20 cellular contexts compared by ENCODE assay signal in the genomic region with DNA sequence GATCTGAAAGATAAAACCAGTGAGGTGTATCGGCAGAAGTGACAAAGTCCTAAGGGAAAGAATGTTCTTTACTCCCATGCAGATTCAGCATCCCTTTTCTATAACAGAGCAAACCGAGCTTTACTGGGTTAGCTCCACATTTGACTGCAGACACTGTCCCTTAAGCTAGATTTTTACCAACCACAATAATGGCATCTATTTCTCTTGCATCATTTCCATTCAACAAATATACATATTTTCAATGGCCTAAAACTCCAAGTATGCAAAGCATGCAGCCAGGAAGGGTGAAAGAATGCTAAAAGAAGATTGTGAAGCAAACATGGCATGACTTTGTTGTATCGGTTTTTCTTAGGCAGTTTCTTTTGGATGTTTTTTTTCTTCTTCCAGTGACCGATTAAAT.
DNase-seq lines count a peak whose midpoint lies in the region; ATAC-seq and TF ChIP-seq lines count a peak whose summit lies in the region.
"Had no signal": no experiment of that assay in that cellular context is flagged by ENCODE, and none has a peak within 500 bp of the region (broad histone marks: within the 10 kb centered on the region; RNA-seq: fewer than 3 reads in every experiment).

No MANE protein-coding gene starts in this region.

- peaks cover 0 to 13% (median 0%) of the 10 kb centered on the region in 11 donors for H3K9me3 ChIP-seq in heart right ventricle
- H3K9me3 ChIP-seq: pancreas had no signal

- no peaks in the 10 kb centered on the region for H3K9me3 Mint-ChIP-seq in HFFc6
- H3K9me3 Mint-ChIP-seq: stimulated activated naive CD8-positive, alpha-beta T cell treated with anti-CD3 and anti-CD28 coated beads, Interleukin-15, amount 100 ng/mL, for 72 hours; T-helper 2 cell treated with Interferon-gamma antibody and Interleukin-4, amounts not matched to agents 5 μg/mL and 100 μg/mL, for 36 hours had no signal

- H3K36me3 ChIP-seq in heart right ventricle (no peaks in the 10 kb centered on the region), H7 (replicated peaks; ENCODE audit: control insufficient read depth, insufficient read depth, low read length) (no peaks in the 10 kb centered on the region)
- H3K36me3 ChIP-seq: cardiac muscle cell, pancreas had no signal

- no peaks in the 10 kb centered on the region for H3K4me1 ChIP-seq in heart right ventricle
- H3K4me1 ChIP-seq: pancreas had no signal

- intact Hi-C loops in heart right ventricle (cut with DNase I): no loop called here

- H3K27me3 ChIP-seq in heart right ventricle (no peaks in the 10 kb centered on the region), H7 (ENCODE audit: control insufficient read depth, insufficient read depth, low read length) (no peaks in the 10 kb centered on the region)
- H3K27me3 ChIP-seq: cardiac muscle cell, pancreas had no signal

- peak overlapping the region; percentile 16 for H3K27ac Mint-ChIP-seq in HFFc6
- H3K27ac Mint-ChIP-seq: activated CD4-positive, alpha-beta T cell treated with anti-CD3 and anti-CD28 coated beads for 36 hours; stimulated activated naive CD8-positive, alpha-beta T cell treated with anti-CD3 and anti-CD28 coated beads, Interleukin-15, amount 100 ng/mL, for 72 hours; T-helper 2 cell treated with Interferon-gamma antibody and Interleukin-4, amounts not matched to agents 5 μg/mL and 100 μg/mL, for 36 hours had no signal

- in situ Hi-C loops in astrocyte of the spinal cord (cut with HindIII; ENCODE audit: low sequenced_read_pairs): no loop called here
- in situ Hi-C loops in KBM-7 (cut with MboI; ENCODE audit: low pct_unique_long_range_greater_than_20kb, low sequenced_read_pairs): no loop called here

- DNase-seq in A172 (ENCODE audit: low spot score) (peak; percentile 25), HFFc6 (peak; percentile 38), astrocyte of the spinal cord (ENCODE audit: low read depth, low spot score) (peak; percentile 43), kidney glomerular epithelial cell (lab: John Stamatoyannopoulos, UW) (peak; percentile 61), KBM-7 (no peak), heart right ventricle (no peak), H7 (no peak)
- DNase-seq: activated CD4-positive, alpha-beta T cell treated with anti-CD3 and anti-CD28 coated beads for 36 hours; activated CD8-positive, alpha-beta memory T cell treated with anti-CD3 and anti-CD28 coated beads, Interleukin-2, amount 50 U/mL, for 48 hours; activated naive CD4-positive, alpha-beta T cell treated with Interleukin-2 at 50 U/mL for 16 hours; Caco-2; effector CD8-positive, alpha-beta T cell; foreskin melanocyte; NCI-H2081 treated with DMSO at 0.1 percent for 48 hours; pancreas; stimulated activated naive CD8-positive, alpha-beta T cell treated with anti-CD3 and anti-CD28 coated beads, Interleukin-15, amount 100 ng/mL, for 72 hours had no signal

- WGBS in heart right ventricle, 2 donors: 56 to 63% methylated on average over 4 of the region's 4 CpGs

- no peak overlapping the region for H3K27ac ChIP-seq in heart right ventricle
- H3K27ac ChIP-seq: 22Rv1, cardiac muscle cell, pancreas had no signal

- H3K4me3 Mint-ChIP-seq in HFFc6: peak overlapping the region; percentile 63
- H3K4me3 Mint-ChIP-seq: activated CD4-positive, alpha-beta T cell treated with anti-CD3 and anti-CD28 coated beads for 36 hours; stimulated activated naive CD8-positive, alpha-beta T cell treated with anti-CD3 and anti-CD28 coated beads, Interleukin-15, amount 100 ng/mL, for 72 hours; T-helper 2 cell treated with Interferon-gamma antibody and Interleukin-4, amounts not matched to agents 5 μg/mL and 100 μg/mL, for 36 hours had no signal

- no peaks in the 10 kb centered on the region for H3K27me3 Mint-ChIP-seq in HFFc6 (ENCODE audit: insufficient read depth)
- H3K27me3 Mint-ChIP-seq: activated CD4-positive, alpha-beta T cell treated with anti-CD3 and anti-CD28 coated beads for 36 hours; stimulated activated naive CD8-positive, alpha-beta T cell treated with anti-CD3 and anti-CD28 coated beads, Interleukin-15, amount 100 ng/mL, for 72 hours had no signal

- peaks cover 68% of the 10 kb centered on the region for H3K4me1 Mint-ChIP-seq in HFFc6 (ENCODE audit: low read depth)
- H3K4me1 Mint-ChIP-seq: activated CD4-positive, alpha-beta T cell treated with anti-CD3 and anti-CD28 coated beads for 36 hours; stimulated activated naive CD8-positive, alpha-beta T cell treated with anti-CD3 and anti-CD28 coated beads, Interleukin-15, amount 100 ng/mL, for 72 hours had no signal

- H3K36me3 Mint-ChIP-seq in HFFc6 (ENCODE audit: low read depth): no peaks in the 10 kb centered on the region

- H3K4me3 ChIP-seq in astrocyte of the spinal cord (ENCODE audit: low read depth, low read length): no peak overlapping the region
- H3K4me3 ChIP-seq in heart right ventricle: no peak overlapping the region
- H3K4me3 ChIP-seq in H7 (ENCODE audit: insufficient read depth, low read depth, low read length): no peak overlapping the region
- H3K4me3 ChIP-seq: cardiac muscle cell, pancreas had no signal

- ATAC-seq in heart right ventricle: no peak
- no peak for ATAC-seq in HG03457 (IDR thresholded peaks at IDR 0.05; ENCODE audit: unreplicated experiment)
- ATAC-seq: activated CD4-positive, alpha-beta T cell treated with anti-CD3 and anti-CD28 coated beads for 36 hours; pancreas; stimulated activated naive CD8-positive, alpha-beta T cell treated with anti-CD3 and anti-CD28 coated beads, Interleukin-15, amount 100 ng/mL, for 72 hours had no signal

- no peak for TF ChIP-seq CTCF in HFFc6 (IDR thresholded peaks at IDR 0.05)
- no peak for TF ChIP-seq CTCF in astrocyte of the spinal cord (IDR thresholded peaks at IDR 0.05; ENCODE audit: low read depth, low read length)
- no peak for TF ChIP-seq CTCF in heart right ventricle (IDR thresholded peaks at IDR 0.05)

Comparison
In these comparisons a context has a peak if more than half of its experiments do, and no peak if none do; other contexts are left out.
1. DNase-seq: peak in A172 (single experiment), HFFc6 (single experiment), astrocyte of the spinal cord (single experiment) and kidney glomerular epithelial cell (single experiment); none in KBM-7 (single experiment), heart right ventricle (0 of 2) and H7 (single experiment).